In genomic region chr12:95608252-95609033, GRCh38 we compare ENCODE assay signal across 8 cellular contexts. TPM values are rescaled to one million over a fixed set of nuclear protein-coding genes. Genes with fewer than 3 reads are reported as not detected.
DNase-seq lines count a peak whose midpoint lies in the region; ATAC-seq and TF ChIP-seq lines count a peak whose summit lies in the region.

No MANE protein-coding gene starts in this region.

- H3K27me3 Mint-ChIP-seq in endodermal cell (ENCODE audit: insufficient read depth) = peaks cover 67% of the 10 kb centered on the region
- H3K27me3 Mint-ChIP-seq in stimulated activated naive B cell treated with anti-CD40 and anti-IgM and Interleukin-4, amounts not matched to agents 10 μg/mL and 1 μg/mL and 100 μg/mL, for 72 hours = peaks cover 1 to 8% of the 10 kb centered on the region in 2 donors

- CTCF ChIA-PET in BJ (lab: Yijun Ruan, JAX) = interaction anchor here (1.1 to 2.3 kb wide), 4 partner anchors 12 to 206 kb away, joined by 3 to 8 read pairs (median 4); no protein-coding TSS in a partner anchor
- CTCF ChIA-PET in GM10248 (lab: Yijun Ruan, JAX) = no interaction called here

- H3K4me3 ChIP-seq in BJ (ENCODE audit: low read depth, low read length) = no peak overlapping the region
- no peak overlapping the region for H3K4me3 ChIP-seq in endodermal cell (ENCODE audit: low read length)
- H3K4me3 ChIP-seq in lower lobe of right lung = no peak overlapping the region

- DNase-seq in BJ (ENCODE audit: low read depth) (peak; percentile 77), NCI-H2081 treated with DMSO at 0.1 percent for 48 hours (lab: John Stamatoyannopoulos, UW) (peak; percentile 87), endodermal cell (peak; percentile 87), lower lobe of right lung (peak; percentile 82), GM10248 (ENCODE audit: extremely low spot score) (no peak), ureter (ENCODE audit: low spot score) (no peak)
- DNase-seq in stimulated activated naive B cell treated with anti-CD40 and anti-IgM and Interleukin-4, amounts not matched to agents 10 μg/mL and 1 μg/mL and 100 μg/mL, for 72 hours = no peak
- no peak for DNase-seq in activated CD4-positive, alpha-beta T cell treated with anti-CD3 and anti-CD28 coated beads, Interleukin-2, amount 50 U/mL, for 1 hour

- H3K27me3 ChIP-seq in BJ (ENCODE audit: control insufficient read depth, insufficient read depth, low read length) = no peaks in the 10 kb centered on the region
- H3K27me3 ChIP-seq in endodermal cell (ENCODE audit: control insufficient read depth, insufficient read depth, low read length, poor library complexity, severe bottlenecking) = peaks cover 60% of the 10 kb centered on the region
- H3K27me3 ChIP-seq in lower lobe of right lung (ENCODE audit: low read depth) = no peaks in the 10 kb centered on the region

- no peak overlapping the region for H3K27ac Mint-ChIP-seq in endodermal cell
- H3K27ac Mint-ChIP-seq in stimulated activated naive B cell treated with anti-CD40 and anti-IgM and Interleukin-4, amounts not matched to agents 10 μg/mL and 1 μg/mL and 100 μg/mL, for 72 hours = no peak overlapping the region

- POLR2A ChIA-PET in BJ (lab: Charles Lee) (no interaction called here), GM10248 (lab: Yijun Ruan, JAX) (no interaction called here)

- peaks cover 25% of the 10 kb centered on the region for H3K4me1 Mint-ChIP-seq in endodermal cell
- peaks cover 0 to 7% of the 10 kb centered on the region in 2 donors for H3K4me1 Mint-ChIP-seq in stimulated activated naive B cell treated with anti-CD40 and anti-IgM and Interleukin-4, amounts not matched to agents 10 μg/mL and 1 μg/mL and 100 μg/mL, for 72 hours

- no peaks in the 10 kb centered on the region for H3K36me3 Mint-ChIP-seq in endodermal cell (ENCODE audit: low read depth)
- no peaks in the 10 kb centered on the region for H3K36me3 Mint-ChIP-seq in stimulated activated naive B cell treated with anti-CD40 and anti-IgM and Interleukin-4, amounts not matched to agents 10 μg/mL and 1 μg/mL and 100 μg/mL, for 72 hours

- H3K9me3 Mint-ChIP-seq in endodermal cell = no peaks in the 10 kb centered on the region
- H3K9me3 Mint-ChIP-seq in stimulated activated naive B cell treated with anti-CD40 and anti-IgM and Interleukin-4, amounts not matched to agents 10 μg/mL and 1 μg/mL and 100 μg/mL, for 72 hours = no peaks in the 10 kb centered on the region

- H3K4me3 Mint-ChIP-seq in endodermal cell = no peak overlapping the region
- H3K4me3 Mint-ChIP-seq in stimulated activated naive B cell treated with anti-CD40 and anti-IgM and Interleukin-4, amounts not matched to agents 10 μg/mL and 1 μg/mL and 100 μg/mL, for 72 hours = no peak overlapping the region

- no peaks in the 10 kb centered on the region for H3K9me3 ChIP-seq in endodermal cell (ENCODE audit: control insufficient read depth, low read length)
- H3K9me3 ChIP-seq in lower lobe of right lung = no peaks in the 10 kb centered on the region

- peak; percentile 90 to 94 for ATAC-seq in lower lobe of right lung
- no peak for ATAC-seq in stimulated activated naive B cell treated with anti-CD40 and anti-IgM and Interleukin-4, amounts not matched to agents 10 μg/mL and 1 μg/mL and 100 μg/mL, for 72 hours (replicated peaks)

- H3K9ac ChIP-seq in endodermal cell (ENCODE audit: extremely low read depth, low read length, poor library complexity, severe bottlenecking) = no peak overlapping the region

- intact Hi-C loops in lower lobe of right lung (cut with DNase I) = no loop called here

- H3K4me1 ChIP-seq in endodermal cell (ENCODE audit: control insufficient read depth, insufficient read depth, low read length) (no peaks in the 10 kb centered on the region), lower lobe of right lung (no peaks in the 10 kb centered on the region)

- no peak for TF ChIP-seq CTCF in BJ (IDR thresholded peaks at IDR 0.05; ENCODE audit: insufficient read depth, low read depth, low read length)
- TF ChIP-seq CTCF in endodermal cell (conservative IDR thresholded peaks at IDR 0.05) = no peak
- TF ChIP-seq CTCF in lower lobe of right lung (IDR thresholded peaks at IDR 0.05) = no peak
- TF ChIP-seq CTCF in GM10248 (IDR thresholded peaks at IDR 0.05; ENCODE audit: control extremely low read depth, extremely low read depth, low read depth, missing control alignments) = no peak

- 54 to 93% methylated on average over 2 to 13 of the region's 13 CpGs for WGBS in endodermal cell (ENCODE audit: insufficient coverage in 1 of 2, insufficient read length in 1 of 2), 2 experiments

- H3K27ac ChIP-seq in endodermal cell (ENCODE audit: low read depth, low read length) (no peak overlapping the region), lower lobe of right lung (peak overlapping the region; percentile 14)

- H3K36me3 ChIP-seq in BJ (ENCODE audit: control insufficient read depth, insufficient read depth, low read length) (no peaks in the 10 kb centered on the region), endodermal cell (ENCODE audit: control insufficient read depth, insufficient read depth, low read length) (no peaks in the 10 kb centered on the region), lower lobe of right lung (no peaks in the 10 kb centered on the region)

RNA-seq across cellular contexts. Expression of gene USP44, which starts 57.2 kb away (rescaled TPM):
- polyA plus RNA-seq in BJ (2011; rRNA removed) = 1.2 and 1.7 TPM in 2 replicates
- polyA minus RNA-seq in BJ (2011; rRNA and poly(A)+ RNA removed) = 0.57 and 0.85 TPM in 2 replicates
- total RNA-seq in endodermal cell (10 to 100 TPM; 17.5 to 30.8 TPM), lower lobe of right lung (17.8 TPM), ureter (1.3 TPM)
- 16.9 TPM for polyA plus RNA-seq in endodermal cell (2013, experiment 1 of 2)
- 12.0 TPM for polyA plus RNA-seq in endodermal cell (2013, experiment 2 of 2)

Comparison
In these comparisons a context has a peak if more than half of its experiments do, and no peak if none do; other contexts are left out.
1. DNase-seq: peak in BJ (single experiment), NCI-H2081 treated with DMSO at 0.1 percent for 48 hours (single experiment), endodermal cell (single experiment) and lower lobe of right lung (single experiment); none in stimulated activated naive B cell treated with anti-CD40 and anti-IgM and Interleukin-4, amounts not matched to agents 10 μg/mL and 1 μg/mL and 100 μg/mL, for 72 hours (single experiment), GM10248 (single experiment), activated CD4-positive, alpha-beta T cell treated with anti-CD3 and anti-CD28 coated beads, Interleukin-2, amount 50 U/mL, for 1 hour (single experiment) and ureter (single experiment).
2. ATAC-seq: peak in lower lobe of right lung (2 of 2); none in stimulated activated naive B cell treated with anti-CD40 and anti-IgM and Interleukin-4, amounts not matched to agents 10 μg/mL and 1 μg/mL and 100 μg/mL, for 72 hours (0 of 2).